ENCODE assay signal across 1 cellular context in the genomic region with DNA sequence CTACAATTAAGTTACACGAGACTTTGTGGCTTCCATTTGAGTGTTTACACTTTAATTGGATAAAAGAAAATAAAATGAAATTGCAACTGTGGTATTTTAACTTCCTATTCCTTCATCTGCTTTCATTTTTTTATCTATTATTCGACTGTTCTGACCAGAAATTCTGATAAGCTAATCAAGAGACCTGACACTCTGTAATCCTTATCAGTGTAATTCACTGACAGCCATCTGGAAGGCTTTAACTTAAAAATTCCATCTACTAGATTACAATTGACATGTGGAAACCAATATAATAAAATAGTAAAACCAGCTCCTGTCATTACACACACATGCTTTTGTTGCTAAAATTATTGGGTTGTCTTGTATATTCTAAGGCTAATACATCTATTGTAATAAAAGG.
TF ChIP-seq lines count a peak whose summit lies in the region.

No MANE protein-coding gene starts in this region.

TF ChIP-seq in SK-N-SH treated with all-trans-retinoic acid at 6 μM for 48 hours, 23 proteins besides CTCF, POLR2A, EP300 and RAD21 (continued from another document):
- TF ChIP-seq, protein P1, sequence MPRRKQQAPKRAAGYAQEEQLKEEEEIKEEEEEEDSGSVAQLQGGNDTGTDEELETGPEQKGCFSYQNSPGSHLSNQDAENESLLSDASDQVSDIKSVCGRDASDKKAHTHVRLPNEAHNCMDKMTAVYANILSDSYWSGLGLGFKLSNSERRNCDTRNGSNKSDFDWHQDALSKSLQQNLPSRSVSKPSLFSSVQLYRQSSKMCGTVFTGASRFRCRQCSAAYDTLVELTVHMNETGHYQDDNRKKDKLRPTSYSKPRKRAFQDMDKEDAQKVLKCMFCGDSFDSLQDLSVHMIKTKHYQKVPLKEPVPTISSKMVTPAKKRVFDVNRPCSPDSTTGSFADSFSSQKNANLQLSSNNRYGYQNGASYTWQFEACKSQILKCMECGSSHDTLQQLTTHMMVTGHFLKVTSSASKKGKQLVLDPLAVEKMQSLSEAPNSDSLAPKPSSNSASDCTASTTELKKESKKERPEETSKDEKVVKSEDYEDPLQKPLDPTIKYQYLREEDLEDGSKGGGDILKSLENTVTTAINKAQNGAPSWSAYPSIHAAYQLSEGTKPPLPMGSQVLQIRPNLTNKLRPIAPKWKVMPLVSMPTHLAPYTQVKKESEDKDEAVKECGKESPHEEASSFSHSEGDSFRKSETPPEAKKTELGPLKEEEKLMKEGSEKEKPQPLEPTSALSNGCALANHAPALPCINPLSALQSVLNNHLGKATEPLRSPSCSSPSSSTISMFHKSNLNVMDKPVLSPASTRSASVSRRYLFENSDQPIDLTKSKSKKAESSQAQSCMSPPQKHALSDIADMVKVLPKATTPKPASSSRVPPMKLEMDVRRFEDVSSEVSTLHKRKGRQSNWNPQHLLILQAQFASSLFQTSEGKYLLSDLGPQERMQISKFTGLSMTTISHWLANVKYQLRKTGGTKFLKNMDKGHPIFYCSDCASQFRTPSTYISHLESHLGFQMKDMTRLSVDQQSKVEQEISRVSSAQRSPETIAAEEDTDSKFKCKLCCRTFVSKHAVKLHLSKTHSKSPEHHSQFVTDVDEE (CRISPR knock-in tag; IDR thresholded peaks at IDR 0.05) = peak; percentile 65
- TF ChIP-seq CSDC2 (CRISPR knock-in tag; IDR thresholded peaks at IDR 0.05) (no peak), TCF4 (CRISPR knock-in tag; IDR thresholded peaks at IDR 0.05; ENCODE audit: borderline replicate concordance) (peak; percentile 84), ZNF8 (CRISPR knock-in tag; IDR thresholded peaks at IDR 0.05) (no peak), ISL1 (CRISPR knock-in tag; IDR thresholded peaks at IDR 0.05) (peak; percentile 58), SNAI2 (CRISPR knock-in tag; IDR thresholded peaks at IDR 0.05) (no peak), ZNF565 (CRISPR knock-in tag; conservative IDR thresholded peaks at IDR 0.05; ENCODE audit: low read depth) (no peak)
